In genomic region chr1:65002156-65002507, GRCh38 we compare ENCODE assay signal across 8 cellular contexts. TPM values are rescaled to one million over a fixed set of nuclear protein-coding genes. Genes with fewer than 3 reads are reported as not detected.
A peak's percentile ranks its signal among the peaks of the same experiment; 100 is the strongest.
DNase-seq lines count a peak whose midpoint lies in the region; ATAC-seq and TF ChIP-seq lines count a peak whose summit lies in the region.

No MANE protein-coding gene starts in this region.

- H3K27ac ChIP-seq in ascending aorta: peak overlapping the region; percentile 98 to 99
- H3K27ac ChIP-seq in liver (ENCODE audit: low read depth in 1 of 2, low read length in 2 of 2): peak overlapping the region; percentile 96 to 97
- peak overlapping the region; percentile 81 to 92 (median 88) for H3K27ac ChIP-seq in transverse colon

- H3K36me3 ChIP-seq in ascending aorta (no peaks in the 10 kb centered on the region), liver (ENCODE audit: control insufficient read depth in 4 of 4, insufficient read depth in 3 of 4, low read depth in 1 of 4, low read length in 3 of 4) (no peaks in the 10 kb centered on the region), transverse colon (no peaks in the 10 kb centered on the region)

- peaks cover 4 to 9% of the 10 kb centered on the region in 2 donors for H3K4me1 ChIP-seq in ascending aorta
- peaks cover 0 to 12% (median 5%) of the 10 kb centered on the region in 4 donors for H3K4me1 ChIP-seq in liver (ENCODE audit: control insufficient read depth in 4 of 4, insufficient read depth in 4 of 4, low read length in 3 of 4)
- peaks cover 0 to 14% (median 6%) of the 10 kb centered on the region in 4 donors for H3K4me1 ChIP-seq in transverse colon

- TF ChIP-seq CTCF in ascending aorta (IDR thresholded peaks at IDR 0.05) (no peak), liver (IDR thresholded peaks at IDR 0.05; ENCODE audit: low read depth, low read length, missing input control) (no peak), transverse colon (IDR thresholded peaks at IDR 0.05) (no peak)

- peaks cover 32% of the 10 kb centered on the region for H3K4me1 Mint-ChIP-seq in activated T-cell treated with anti-CD3 and anti-CD28 coated beads, Interleukin-2, amount 50 U/mL, for 72 hours (ENCODE audit: low read depth)

- TF ChIP-seq EP300 in transverse colon (IDR thresholded peaks at IDR 0.05; ENCODE audit: low read depth): no peak

- intact Hi-C loops in ascending aorta (cut with DNase I): loop anchor here (2.0 kb wide), 3 partner anchors 65 to 103 kb away; no protein-coding TSS in a partner anchor
- intact Hi-C loops in transverse colon (cut with DNase I; ENCODE audit: low total_unique reads): no loop called here

- 64% methylated on average over 12 of the region's 12 CpGs for WGBS in liver
- 74 to 100% methylated on average over 1 to 12 of the region's 12 CpGs for WGBS in transverse colon (ENCODE audit: low coverage in 1 of 2), 2 donors

- DNase-seq in activated T-cell treated with anti-CD3 and anti-CD28 coated beads, Interleukin-2, amount 50 U/mL, for 72 hours: no peak
- DNase-seq in activated T-cell treated with anti-CD3 and anti-CD28 coated beads for 4 hours (no peak), ascending aorta (ENCODE audit: low spot score in 2 of 2) (no peak), transverse colon (no peak), RPMI8226 (no peak), NCI-H446 (lab: John Stamatoyannopoulos, UW) (no peak), NCI-H187 treated with DMSO at 0.1 percent for 48 hours (lab: John Stamatoyannopoulos, UW) (no peak)

- TF ChIP-seq RAD21 in liver (IDR thresholded peaks at IDR 0.05): no peak

- no peaks in the 10 kb centered on the region for H3K27me3 Mint-ChIP-seq in activated T-cell treated with anti-CD3 and anti-CD28 coated beads, Interleukin-2, amount 50 U/mL, for 72 hours (ENCODE audit: low read depth)

- no peaks in the 10 kb centered on the region for H3K9me3 ChIP-seq in ascending aorta
- no peaks in the 10 kb centered on the region for H3K9me3 ChIP-seq in liver (ENCODE audit: control insufficient read depth in 4 of 4, low read length in 3 of 4)
- no peaks in the 10 kb centered on the region for H3K9me3 ChIP-seq in transverse colon

- in situ Hi-C loops in transverse colon (cut with MboI; ENCODE audit: low pct_ligation_motif_present in 1 of 4, low pct_unique_long_range_greater_than_20kb in 1 of 4, low sequenced_read_pairs in 3 of 4): no loop called here

- H3K27me3 ChIP-seq in ascending aorta (no peaks in the 10 kb centered on the region), liver (ENCODE audit: control insufficient read depth in 4 of 4, insufficient read depth in 4 of 4, low read length in 3 of 4) (no peaks in the 10 kb centered on the region), transverse colon (no peaks in the 10 kb centered on the region)

- H3K4me3 Mint-ChIP-seq in activated T-cell treated with anti-CD3 and anti-CD28 coated beads, Interleukin-2, amount 50 U/mL, for 72 hours: peak overlapping the region; percentile 80 to 83

- peak overlapping the region; percentile 64 for H3K27ac Mint-ChIP-seq in activated T-cell treated with anti-CD3 and anti-CD28 coated beads, Interleukin-2, amount 50 U/mL, for 72 hours

- peak overlapping the region; percentile 46 to 93 for H3K9ac ChIP-seq in liver (ENCODE audit: low read depth in 1 of 2, low read length in 2 of 2)

- TF ChIP-seq POLR2A in transverse colon (IDR thresholded peaks at IDR 0.05): no peak

- H3K36me3 Mint-ChIP-seq in activated T-cell treated with anti-CD3 and anti-CD28 coated beads, Interleukin-2, amount 50 U/mL, for 72 hours (ENCODE audit: insufficient read depth in 2 of 2): peaks cover 9 to 11% of the 10 kb centered on the region in 2 donors

- peak overlapping the region; percentile 67 to 80 for H3K4me3 ChIP-seq in ascending aorta
- peak overlapping the region; percentile 27 to 55 (median 41) for H3K4me3 ChIP-seq in liver (ENCODE audit: low read depth in 1 of 3, low read length in 3 of 3)
- peak overlapping the region; percentile 45 to 71 (median 55) for H3K4me3 ChIP-seq in transverse colon

- peaks cover 5 to 6% of the 10 kb centered on the region in 2 donors for H3K9me3 Mint-ChIP-seq in activated T-cell treated with anti-CD3 and anti-CD28 coated beads, Interleukin-2, amount 50 U/mL, for 72 hours

- peak in 1 of 2 donors; percentile 26 for ATAC-seq in activated T-cell treated with anti-CD3 and anti-CD28 coated beads, Interleukin-2, amount 50 U/mL, for 72 hours (replicated peaks in 1 of 2)

TF ChIP-seq in liver, 16 proteins besides CTCF, POLR2A, EP300 and RAD21:
- TF ChIP-seq FOXA2 (IDR thresholded peaks at IDR 0.05) (no peak), RXRA (IDR thresholded peaks at IDR 0.05) (no peak), JUND (IDR thresholded peaks at IDR 0.05) (no peak), GABPA (IDR thresholded peaks at IDR 0.05 in 1 of 2, conservative IDR thresholded peaks at IDR 0.05 in 1 of 2) (no peak), REST (IDR thresholded peaks at IDR 0.05) (no peak), ZBTB33 (IDR thresholded peaks at IDR 0.05) (no peak), NR2F2 (IDR thresholded peaks at IDR 0.05) (no peak), MAX (IDR thresholded peaks at IDR 0.05) (no peak), FOXA1 (IDR thresholded peaks at IDR 0.05) (no peak), HNF4A (conservative IDR thresholded peaks at IDR 0.05) (no peak), ATF3 (IDR thresholded peaks at IDR 0.05) (no peak), HNF4G (IDR thresholded peaks at IDR 0.05) (no peak), TAF1 (conservative IDR thresholded peaks at IDR 0.05) (no peak), YY1 (IDR thresholded peaks at IDR 0.05) (no peak), EGR1 (IDR thresholded peaks at IDR 0.05; ENCODE audit: low read depth in 2 of 2) (no peak)

RNA-seq across cellular contexts. Expression of gene JAK1, which starts 35.8 kb away (rescaled TPM):
- 100 to 1,000 TPM; 169 to 185 TPM for total RNA-seq in activated T-cell treated with anti-CD3 and anti-CD28 coated beads, Interleukin-2, amount 50 U/mL, for 72 hours
- total RNA-seq in ascending aorta: 53.5 TPM
- total RNA-seq in liver: 10 to 100 TPM; 43.3 to 68.6 TPM
- 10 to 100 TPM; 24.1 to 25.6 TPM for polyA plus RNA-seq in liver
- total RNA-seq in transverse colon: 100 to 1,000 TPM in 3 of 4 donors, 10 to 100 TPM in 1; 52.9 to 169 (median 126) TPM
